1 cellular context compared by ENCODE assay signal in genomic region chr1:213793482-213794067, GRCh38.
TF ChIP-seq lines count a peak whose summit lies in the region.

No MANE protein-coding gene starts in this region.

TF ChIP-seq in HepG2, 621 proteins besides CTCF, POLR2A, EP300 and RAD21 (continued from another document and continues in another):
- TF ChIP-seq MLXIP (CRISPR knock-in tag; IDR thresholded peaks at IDR 0.05; ENCODE audit: borderline replicate concordance) (no peak), ETV5 (CRISPR knock-in tag; IDR thresholded peaks at IDR 0.05; ENCODE audit: borderline replicate concordance) (peak; percentile 73; the same call in 1 of the 2 replicates), ZNF512 (CRISPR knock-in tag; IDR thresholded peaks at IDR 0.05) (peak; percentile 40; the same call in 1 of the 2 replicates), HMGA1 (CRISPR knock-in tag; conservative IDR thresholded peaks at IDR 0.05) (no peak), ZNF33B (CRISPR knock-in tag; IDR thresholded peaks at IDR 0.05) (no peak), KAT7 (CRISPR knock-in tag; IDR thresholded peaks at IDR 0.05; ENCODE audit: borderline replicate concordance) (no peak), MBD4 (IDR thresholded peaks at IDR 0.05; ENCODE audit: borderline replicate concordance, low read length) (no peak), IKZF4 (CRISPR knock-in tag; IDR thresholded peaks at IDR 0.05; ENCODE audit: borderline replicate concordance, low read depth, not compliant biosample characterization) (no peak), ZNF766 (CRISPR knock-in tag; IDR thresholded peaks at IDR 0.05; ENCODE audit: borderline replicate concordance) (no peak), CREM (IDR thresholded peaks at IDR 0.05) (peak; percentile 84), CREM (CRISPR knock-in tag; IDR thresholded peaks at IDR 0.05) (no peak), ZNF570 (CRISPR knock-in tag; IDR thresholded peaks at IDR 0.05; ENCODE audit: borderline replicate concordance) (0 out of 2 replicates have a peak, but pooled peaks have one; percentile 36), ZNF468 (CRISPR knock-in tag; IDR thresholded peaks at IDR 0.05) (no peak), AHDC1 (CRISPR knock-in tag; IDR thresholded peaks at IDR 0.05; ENCODE audit: borderline replicate concordance) (peak; percentile 54; the same call in 1 of the 2 replicates), WIZ (CRISPR knock-in tag; IDR thresholded peaks at IDR 0.05) (0 out of 2 replicates have a peak, but pooled peaks have one; percentile 24), GATA4 (IDR thresholded peaks at IDR 0.05; ENCODE audit: borderline replicate concordance, low read depth) (peak; percentile 79), FOXJ3 (CRISPR knock-in tag; IDR thresholded peaks at IDR 0.05; ENCODE audit: borderline replicate concordance) (peak; percentile 70; the same call in 1 of the 2 replicates), ZNF724P (CRISPR knock-in tag; IDR thresholded peaks at IDR 0.05; ENCODE audit: borderline replicate concordance) (no peak), ARID3A (IDR thresholded peaks at IDR 0.05; ENCODE audit: low read depth, low read length) (no peak), ZMYM4 (CRISPR knock-in tag; IDR thresholded peaks at IDR 0.05) (peak; percentile 41), ZNF543 (CRISPR knock-in tag; IDR thresholded peaks at IDR 0.05) (no peak; the same call in 1 of the 2 replicates), ZNF784 (CRISPR knock-in tag; IDR thresholded peaks at IDR 0.05; ENCODE audit: borderline replicate concordance) (0 out of 2 replicates have a peak, but pooled peaks have one; percentile 49), SNAPC4 (CRISPR knock-in tag; IDR thresholded peaks at IDR 0.05) (no peak), PLSCR1 (CRISPR knock-in tag; IDR thresholded peaks at IDR 0.05; ENCODE audit: borderline replicate concordance) (no peak), KLF16 (CRISPR knock-in tag; IDR thresholded peaks at IDR 0.05) (no peak; a peak in 1 of 4 replicates), ZSCAN29 (CRISPR knock-in tag; conservative IDR thresholded peaks at IDR 0.05) (peak; percentile 52; the same call in 1 of the 2 replicates), ZNF644 (CRISPR knock-in tag; IDR thresholded peaks at IDR 0.05; ENCODE audit: low read depth) (peak; percentile 85), SOX13 (IDR thresholded peaks at IDR 0.05) (peak; percentile 8; the same call in 1 of the 2 replicates), SOX13 (CRISPR knock-in tag; conservative IDR thresholded peaks at IDR 0.05 in 1 of 2, IDR thresholded peaks at IDR 0.05 in 1 of 2) (peak in 1 of 2 experiments; percentile 60; a peak in 2 of 4 replicates), ZNF772 (CRISPR knock-in tag; IDR thresholded peaks at IDR 0.05) (no peak), ZNF234 (CRISPR knock-in tag; conservative IDR thresholded peaks at IDR 0.05) (no peak), PHF5A (CRISPR knock-in tag; IDR thresholded peaks at IDR 0.05; ENCODE audit: low read depth, unreplicated experiment) (peak; percentile 42), ZBTB7A (CRISPR knock-in tag; IDR thresholded peaks at IDR 0.05) (no peak), IKZF5 (CRISPR knock-in tag; IDR thresholded peaks at IDR 0.05) (peak; percentile 43; the same call in 1 of the 2 replicates), SAFB2 (CRISPR knock-in tag; IDR thresholded peaks at IDR 0.05; ENCODE audit: borderline replicate concordance, low read depth) (no peak; the same call in 1 of the 2 replicates), HDAC2 (CRISPR knock-in tag; IDR thresholded peaks at IDR 0.05) (peak; percentile 79), ZNF713 (CRISPR knock-in tag; IDR thresholded peaks at IDR 0.05) (0 out of 2 replicates have a peak, but pooled peaks have one; percentile 49)
